Comparison of ENCODE assay signal across 8 cellular contexts in genomic region chr18:41681138-41681881, GRCh38.
"Had no signal": no experiment of that assay in that cellular context is flagged by ENCODE, and none has a peak within 500 bp of the region (broad histone marks: within the 10 kb centered on the region; RNA-seq: fewer than 3 reads in every experiment).

No MANE protein-coding gene starts in this region.

- DNase-seq: activated CD4-positive, alpha-beta T cell treated with anti-CD3 and anti-CD28 coated beads, Interleukin-2, amount 50 U/mL, for 1 hour; activated naive CD4-positive, alpha-beta T cell treated with anti-CD3 and anti-CD28 coated beads, Interleukin-2, amount 50 U/mL, for 16 hours; dorsolateral prefrontal cortex; kidney; pancreas; retina; stimulated activated CD4-positive, alpha-beta T cell treated with anti-CD3 and anti-CD28 coated beads, Interleukin-4, amount 100 ng/mL, for 4 hours; thyroid gland had no signal
